Comparison of ENCODE assay signal across 1 cellular context in the genomic region with DNA sequence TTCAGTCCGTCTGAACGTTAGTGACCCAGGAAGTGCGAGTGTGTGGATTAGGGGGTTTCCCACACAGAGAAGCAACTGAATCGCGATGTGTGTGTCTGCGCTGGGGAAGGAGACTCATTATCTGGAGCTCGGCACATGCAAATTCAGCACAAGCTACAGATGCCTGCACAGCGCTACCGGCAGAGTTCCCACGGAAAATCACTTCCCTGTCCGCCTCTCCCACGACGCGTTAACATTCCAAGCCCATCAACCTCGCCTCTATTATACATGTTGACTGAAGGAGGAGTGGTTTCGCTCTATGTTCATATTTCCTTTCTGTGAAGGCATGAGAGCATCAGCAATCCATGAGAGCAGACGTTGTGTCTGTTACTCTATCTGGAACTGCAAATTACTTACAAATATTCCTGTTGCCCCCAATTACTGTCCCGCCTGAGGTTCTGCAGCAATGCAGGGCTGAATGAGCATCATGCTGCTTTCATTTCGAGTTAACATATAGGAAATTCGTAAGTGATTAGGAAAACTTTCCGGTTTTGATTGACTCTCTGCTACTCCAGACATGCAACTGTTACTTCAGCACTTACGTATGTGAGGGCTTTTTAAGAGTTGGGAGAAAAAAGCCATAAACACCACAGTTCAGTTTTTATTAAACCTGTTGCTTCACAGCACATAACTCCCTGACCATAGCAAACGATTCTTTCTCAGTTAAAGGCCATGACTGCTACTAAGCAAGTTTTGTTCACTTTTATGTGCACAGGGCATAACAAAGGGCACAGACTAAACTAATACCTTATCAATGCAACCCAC.
TF ChIP-seq lines count a peak whose summit lies in the region.

No MANE protein-coding gene starts in this region.

TF ChIP-seq in H1, 55 proteins besides CTCF, POLR2A, EP300 and RAD21:
- TF ChIP-seq SIX5 (IDR thresholded peaks at IDR 0.05; ENCODE audit: low read depth, low read length) = no peak
- TF ChIP-seq SUZ12 (IDR thresholded peaks at IDR 0.05; ENCODE audit: low read length) = no peak
- TF ChIP-seq SAP30 (IDR thresholded peaks at IDR 0.05; ENCODE audit: insufficient read depth, insufficient replicate concordance, low read length) = no peak
- TF ChIP-seq TEAD4 (IDR thresholded peaks at IDR 0.05; ENCODE audit: low read depth, low read length) = no peak
- no peak for TF ChIP-seq CREB1 (IDR thresholded peaks at IDR 0.05)
- TF ChIP-seq, protein P1, sequence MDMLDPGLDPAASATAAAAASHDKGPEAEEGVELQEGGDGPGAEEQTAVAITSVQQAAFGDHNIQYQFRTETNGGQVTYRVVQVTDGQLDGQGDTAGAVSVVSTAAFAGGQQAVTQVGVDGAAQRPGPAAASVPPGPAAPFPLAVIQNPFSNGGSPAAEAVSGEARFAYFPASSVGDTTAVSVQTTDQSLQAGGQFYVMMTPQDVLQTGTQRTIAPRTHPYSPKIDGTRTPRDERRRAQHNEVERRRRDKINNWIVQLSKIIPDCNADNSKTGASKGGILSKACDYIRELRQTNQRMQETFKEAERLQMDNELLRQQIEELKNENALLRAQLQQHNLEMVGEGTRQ (IDR thresholded peaks at IDR 0.05; ENCODE audit: low read length) = no peak
- TF ChIP-seq GTF2F1 (IDR thresholded peaks at IDR 0.05; ENCODE audit: borderline replicate concordance, low read depth, low read length) = no peak
- TF ChIP-seq YY1 (IDR thresholded peaks at IDR 0.05; ENCODE audit: low read depth, low read length) = no peak
- TF ChIP-seq PHF8 (conservative IDR thresholded peaks at IDR 0.05; ENCODE audit: low read depth, low read length) = no peak
